Comparison of ENCODE assay signal across 8 cellular contexts in genomic region chr3:39051649-39052557, GRCh38. TPM values are rescaled to one million over a fixed set of nuclear protein-coding genes. Genes with fewer than 3 reads are reported as not detected.
A peak's percentile ranks its signal among the peaks of the same experiment; 100 is the strongest.
DNase-seq lines count a peak whose midpoint lies in the region; ATAC-seq and TF ChIP-seq lines count a peak whose summit lies in the region.

Gene SCN11A (minus strand): TSS chr3:39051944. CDS start chr3:38950362, 101,582 bp downstream.
Gene WDR48 (plus strand): TSS chr3:39052016. CDS start chr3:39052026, 10 bp downstream.

- H3K27me3 Mint-ChIP-seq in nephron (ENCODE audit: low read depth), result no peaks in the 10 kb centered on the region

- H3K4me3 Mint-ChIP-seq in nephron, result peak within 1 kb of the TSS; percentile 92 to 96 (median 94)

- peak within 1 kb of the TSS; percentile 93 for H3K4me2 ChIP-seq in Loucy (ENCODE audit: low read depth, low read length, poor library complexity, severe bottlenecking)

- H3K36me3 ChIP-seq in H7 (replicated peaks; ENCODE audit: control insufficient read depth, insufficient read depth, low read length) (no peaks in the 10 kb centered on the region), Loucy (ENCODE audit: insufficient read depth, low read length) (no peaks in the 10 kb centered on the region), RWPE2 (ENCODE audit: low read depth) (no peaks in the 10 kb centered on the region)

- H3K4me1 ChIP-seq in Loucy (ENCODE audit: insufficient read depth, low read length, poor library complexity, severe bottlenecking) (peaks cover 45% of the 10 kb centered on the region), RWPE2 (ENCODE audit: insufficient read depth, poor library complexity, severe bottlenecking) (no peaks in the 10 kb centered on the region)

- H3K4me3 ChIP-seq in H7 (ENCODE audit: insufficient read depth, low read depth, low read length) (peak within 1 kb of the TSS; percentile 82), Loucy (ENCODE audit: low read length, poor library complexity, severe bottlenecking) (peak within 1 kb of the TSS; percentile 92), RWPE2 (ENCODE audit: severe bottlenecking) (peak within 1 kb of the TSS; percentile 72)

- H3K9me3 Mint-ChIP-seq in nephron, result no peaks in the 10 kb centered on the region

- peaks cover 54% of the 10 kb centered on the region for H3K79me2 ChIP-seq in Loucy (ENCODE audit: insufficient read depth, low read length)

- H3K27ac Mint-ChIP-seq in nephron, result peak within 1 kb of the TSS; percentile 99

- H3K9me3 ChIP-seq in Loucy (ENCODE audit: insufficient read depth, low read depth, low read length) (no peaks in the 10 kb centered on the region), RWPE2 (ENCODE audit: severe bottlenecking) (no peaks in the 10 kb centered on the region)

- H3K27me3 ChIP-seq in H7 (ENCODE audit: control insufficient read depth, insufficient read depth, low read length), result no peaks in the 10 kb centered on the region
- H3K27me3 ChIP-seq in Loucy (ENCODE audit: insufficient read depth, low read length, poor library complexity, severe bottlenecking), result no peaks in the 10 kb centered on the region
- no peaks in the 10 kb centered on the region for H3K27me3 ChIP-seq in RWPE2 (ENCODE audit: insufficient read depth, poor library complexity, severe bottlenecking)

- TF ChIP-seq CTCF in Loucy (conservative IDR thresholded peaks at IDR 0.05; ENCODE audit: low read length) (no peak), RWPE2 (IDR thresholded peaks at IDR 0.05; ENCODE audit: poor library complexity, severe bottlenecking) (no peak), nephron (IDR thresholded peaks at IDR 0.05; ENCODE audit: unreplicated experiment in 3 of 3) (no peak)

- DNase-seq in ELR (ENCODE audit: low read depth) (peak; percentile 90), H7 (peak; percentile 91), RWPE2 (ENCODE audit: low spot score) (peak; percentile 89), fibroblast of the conjunctiva (ENCODE audit: low read depth) (peak; percentile 83)
- peak; percentile 97 for DNase-seq in activated effector memory CD4-positive, alpha-beta T cell treated with anti-CD3 and anti-CD28 coated beads, Interleukin-2, amount 50 U/mL, for 16 hours
- DNase-seq in stimulated activated naive CD8-positive, alpha-beta T cell treated with anti-CD3 and anti-CD28 coated beads, Interleukin-15, Interleukin-2, amounts not matched to agents 100 U/mL and 50 U/mL, for 24 hours, result peak; percentile 95

- peak; percentile 98 for ATAC-seq in RWPE2 (ENCODE audit: low read depth)
- ATAC-seq in stimulated activated naive CD8-positive, alpha-beta T cell treated with anti-CD3 and anti-CD28 coated beads, Interleukin-15, Interleukin-2, amounts not matched to agents 100 U/mL and 50 U/mL, for 24 hours, result peak; percentile 98

- no peaks in the 10 kb centered on the region for H3K9me2 ChIP-seq in Loucy (replicated peaks; ENCODE audit: low read depth, low read length)

- H4K20me1 ChIP-seq in Loucy (ENCODE audit: insufficient read depth, low read length, poor library complexity, severe bottlenecking), result peaks cover 25% of the 10 kb centered on the region

- peaks cover 31% of the 10 kb centered on the region for H3K4me1 Mint-ChIP-seq in nephron

- peak within 1 kb of the TSS; percentile 90 for H3K9ac ChIP-seq in Loucy (ENCODE audit: low read depth, low read length, poor library complexity, severe bottlenecking)

- H2AFZ ChIP-seq in Loucy (ENCODE audit: low read length), result peak within 1 kb of the TSS; percentile 93

- peak within 1 kb of the TSS; percentile 11 for H3K27ac ChIP-seq in RWPE2 (ENCODE audit: poor library complexity, severe bottlenecking)

- peaks cover 4% of the 10 kb centered on the region for H3K36me3 Mint-ChIP-seq in nephron (ENCODE audit: low read depth)

- 0 out of 2 replicates have a peak, but pooled peaks cover 2% of the 10 kb centered on the region for H3F3A ChIP-seq in Loucy (ENCODE audit: low read depth)

RNA-seq across cellular contexts. Expression of gene SCN11A, which starts in this region (rescaled TPM):
- 0.10 and 0.11 TPM in 2 replicates for total RNA-seq in H7 (2014; rRNA removed; shearing (Covaris generic))

RNA-seq across cellular contexts. Expression of gene WDR48, which starts in this region (rescaled TPM):
- total RNA-seq in H7 (2014; rRNA removed; shearing (Covaris generic)), result 31.7 and 43.6 TPM in 2 replicates

Comparison
In these comparisons a context has a peak if more than half of its experiments do, and no peak if none do; other contexts are left out.
1. Peak in every context shown above with its lines: DNase-seq, ATAC-seq, H3K4me3 ChIP-seq and H3K27ac ChIP-seq.